ENCODE assay signal across 22 cellular contexts in the genomic region with DNA sequence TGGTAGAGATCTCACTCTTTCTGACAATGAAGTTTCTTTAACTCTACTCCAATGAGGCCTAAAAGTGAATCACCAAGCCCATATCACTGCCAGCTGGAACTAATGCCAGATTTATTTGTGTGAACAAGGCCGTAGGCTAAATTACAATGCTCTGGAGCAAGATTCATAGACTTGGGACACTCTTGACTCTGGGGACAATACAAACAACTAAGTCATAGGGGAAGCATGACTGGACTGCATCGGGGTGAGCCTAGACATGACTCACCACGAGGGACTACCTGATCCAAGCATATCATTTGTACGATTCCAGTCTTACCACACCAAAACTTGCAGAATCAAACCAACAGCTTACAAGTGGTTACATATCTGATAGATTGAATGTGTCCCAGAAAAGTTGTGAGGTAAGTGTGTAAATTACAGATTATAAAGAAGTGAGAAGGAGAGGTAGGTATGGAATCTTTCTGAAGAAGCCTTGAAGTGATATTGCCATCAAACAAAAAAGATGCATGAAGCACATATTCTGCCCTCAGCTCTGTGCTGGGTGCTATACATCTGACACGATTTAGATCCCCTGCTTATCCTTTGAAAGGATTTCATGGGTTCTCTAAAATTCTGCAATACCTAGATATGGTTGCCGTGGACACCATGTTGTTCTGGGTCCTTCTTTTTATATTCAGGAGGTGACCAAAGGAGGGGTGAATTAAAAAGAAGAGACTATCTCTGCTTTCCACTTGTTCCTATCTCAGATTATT.
A peak's percentile ranks its signal among the peaks of the same experiment; 100 is the strongest.
DNase-seq lines count a peak whose midpoint lies in the region; ATAC-seq, FAIRE-seq and TF ChIP-seq lines count a peak whose summit lies in the region.
"Had no signal": no experiment of that assay in that cellular context is flagged by ENCODE, and none has a peak within 500 bp of the region (broad histone marks: within the 10 kb centered on the region; RNA-seq: fewer than 3 reads in every experiment).

No MANE protein-coding gene starts in this region.

- no peaks in the 10 kb centered on the region for H3K79me2 ChIP-seq in PC-3 (ENCODE audit: low read length)
- no peaks in the 10 kb centered on the region for H3K79me2 ChIP-seq in endothelial cell of umbilical vein (ENCODE audit: control insufficient read depth, insufficient read depth, low read length)

- ATAC-seq in PC-3, result peak; percentile 99
- no peak for ATAC-seq in T-helper 17 cell
- ATAC-seq in stimulated activated naive CD8-positive, alpha-beta T cell treated with anti-CD3 and anti-CD28 coated beads, Interleukin-15, Interleukin-2, amounts not matched to agents 100 U/mL and 50 U/mL, for 24 hours, result no peak
- ATAC-seq in GM18868 (IDR thresholded peaks at IDR 0.05; ENCODE audit: unreplicated experiment), result no peak
- ATAC-seq: activated T-cell treated with anti-CD3 and anti-CD28 coated beads, Interleukin-2, amount 50 U/mL, for 4 hours; stimulated activated memory B cell treated with anti-CD40 and anti-IgM and Interleukin-4, amounts not matched to agents 10 μg/mL and 1 μg/mL and 100 μg/mL, for 72 hours had no signal

- H2AFZ ChIP-seq in PC-3 (ENCODE audit: low read length) (no peak overlapping the region), endothelial cell of umbilical vein (ENCODE audit: low read depth, low read length) (no peak overlapping the region)

- H3K27ac ChIP-seq in PC-3 (ENCODE audit: low read length) (peak overlapping the region; percentile 20; the same call in 1 of the 2 replicates), endothelial cell of umbilical vein (ENCODE audit: insufficient read depth, low read depth, low read length) (no peak overlapping the region)
- H3K27ac ChIP-seq: C4-2B, left ventricle myocardium inferior, sigmoid colon, uterus had no signal

- no peaks in the 10 kb centered on the region for H3K9me2 ChIP-seq in PC-3 (replicated peaks; ENCODE audit: low read length)

- CTCF ChIA-PET in PC-3 (lab: Charles Lee) (no interaction called here), endothelial cell of umbilical vein (lab: Charles Lee) (no interaction called here)

- POLR2A ChIA-PET in PC-3 (lab: Charles Lee; ENCODE audit: unreplicated experiment) (no interaction called here), endothelial cell of umbilical vein (lab: Charles Lee) (no interaction called here)

- H3K36me3 ChIP-seq in PC-3 (ENCODE audit: low read depth, low read length), result no peaks in the 10 kb centered on the region
- H3K36me3 ChIP-seq in endothelial cell of umbilical vein (ENCODE audit: control insufficient read depth in 2 of 2, extremely low read depth in 1 of 2, insufficient read depth in 2 of 2, low read length in 2 of 2), result no peaks in the 10 kb centered on the region
- H3K36me3 ChIP-seq: left ventricle myocardium inferior, sigmoid colon, uterus had no signal

- peak overlapping the region; percentile 56 for H3K4me2 ChIP-seq in PC-3 (ENCODE audit: low read length)
- H3K4me2 ChIP-seq in endothelial cell of umbilical vein (ENCODE audit: insufficient read depth, low read length), result no peak overlapping the region

- no peaks in the 10 kb centered on the region; the same call in 1 of the 2 replicates for H3K9me3 ChIP-seq in PC-3 (ENCODE audit: low read length)
- no peaks in the 10 kb centered on the region for H3K9me3 ChIP-seq in endothelial cell of umbilical vein (replicated peaks; ENCODE audit: control insufficient read depth, insufficient read depth, low read length)
- no peaks in the 10 kb centered on the region for H3K9me3 ChIP-seq in T-helper 17 cell (ENCODE audit: control insufficient read depth, low read length, poor library complexity, severe bottlenecking)
- H3K9me3 ChIP-seq: uterus had no signal

- BruUV-seq in PC-3 (replicated peaks; lab: Mats Ljungman, UMichigan) (no TSS peak), endothelial cell of umbilical vein (replicated peaks; lab: Mats Ljungman, UMichigan) (no TSS peak)

- FAIRE-seq in endothelial cell of umbilical vein (lab: Jason Lieb, UNC), result no peak
- FAIRE-seq: G401.6 had no signal

- dilution Hi-C loops in endothelial cell of umbilical vein (cut with MboI; ENCODE audit: extremely low pct_ligation_motif_present, low sequenced_read_pairs), result no loop called here

- H3K9ac ChIP-seq in PC-3 (ENCODE audit: low read length) (no peak overlapping the region), endothelial cell of umbilical vein (replicated peaks; ENCODE audit: extremely low read depth, insufficient read depth, low read length) (no peak overlapping the region)

- H3K4me1 ChIP-seq in PC-3 (ENCODE audit: insufficient read depth, low read length) (peaks cover 11% of the 10 kb centered on the region), endothelial cell of umbilical vein (ENCODE audit: control insufficient read depth, extremely low read depth, insufficient read depth, low read length) (no peaks in the 10 kb centered on the region)
- H3K4me1 ChIP-seq: left ventricle myocardium inferior, sigmoid colon, uterus had no signal

- DNase-seq in ELR (ENCODE audit: low read depth), result peak; percentile 80
- peak; percentile 93 for DNase-seq in PC-3
- DNase-seq in endothelial cell of umbilical vein (ENCODE audit: low read depth, low spot score), result no peak
- peak; percentile 2 for DNase-seq in myocyte (ENCODE audit: low read depth)
- DNase-seq in T-helper 17 cell, result no peak
- no peak for DNase-seq in stimulated activated naive CD8-positive, alpha-beta T cell treated with anti-CD3 and anti-CD28 coated beads, Interleukin-15, Interleukin-2, amounts not matched to agents 100 U/mL and 50 U/mL, for 24 hours
- DNase-seq in CD1c-positive myeloid dendritic cell (ENCODE audit: extremely low spot score), result no peak
- DNase-seq: activated CD4-positive, alpha-beta T cell treated with anti-CD3 and anti-CD28 coated beads for 4 hours; activated T-cell treated with anti-CD3 and anti-CD28 coated beads, Interleukin-2, amount 50 U/mL, for 4 hours; amygdala; GOT3; head of caudate nucleus; left ventricle myocardium inferior; NCI-H187 treated with DMSO at 0.1 percent for 48 hours; NCI-H69; sigmoid colon; uterus had no signal

- no peaks in the 10 kb centered on the region for H3F3A ChIP-seq in PC-3 (ENCODE audit: low read length, unreplicated experiment)

- intact Hi-C loops in PC-3 (cut with micrococcal nuclease), result no loop called here
- intact Hi-C loops in endothelial cell of umbilical vein (cut with micrococcal nuclease), result no loop called here

- TF ChIP-seq POLR2A in endothelial cell of umbilical vein (IDR thresholded peaks at IDR 0.05; ENCODE audit: low read depth, low read length), result no peak

- H4K20me1 ChIP-seq in PC-3 (ENCODE audit: low read length) (no peaks in the 10 kb centered on the region), endothelial cell of umbilical vein (replicated peaks; ENCODE audit: control insufficient read depth, extremely low read depth, insufficient read depth, low read length) (no peaks in the 10 kb centered on the region)

- no peak overlapping the region for H3K27ac Mint-ChIP-seq in T-helper 17 cell
- H3K27ac Mint-ChIP-seq: nephron; stimulated activated memory B cell treated with anti-CD40 and anti-IgM and Interleukin-4, amounts not matched to agents 10 μg/mL and 1 μg/mL and 100 μg/mL, for 72 hours had no signal

- no peaks in the 10 kb centered on the region for H3K27me3 Mint-ChIP-seq in T-helper 17 cell
- H3K27me3 Mint-ChIP-seq: stimulated activated memory B cell treated with anti-CD40 and anti-IgM and Interleukin-4, amounts not matched to agents 10 μg/mL and 1 μg/mL and 100 μg/mL, for 72 hours had no signal

- H3K4me3 Mint-ChIP-seq in T-helper 17 cell, result no peak overlapping the region
- H3K4me3 Mint-ChIP-seq: activated T-cell treated with anti-CD3 and anti-CD28 coated beads, Interleukin-2, amount 50 U/mL, for 4 hours; nephron; stimulated activated memory B cell treated with anti-CD40 and anti-IgM and Interleukin-4, amounts not matched to agents 10 μg/mL and 1 μg/mL and 100 μg/mL, for 72 hours had no signal

- H3K36me3 Mint-ChIP-seq in T-helper 17 cell (ENCODE audit: low read depth), result no peaks in the 10 kb centered on the region

- H3K27me3 ChIP-seq in PC-3 (ENCODE audit: low read length), result no peaks in the 10 kb centered on the region
- H3K27me3 ChIP-seq in endothelial cell of umbilical vein (ENCODE audit: control insufficient read depth in 2 of 2, insufficient read depth in 2 of 2, low read length in 2 of 2), result no peaks in the 10 kb centered on the region
- H3K27me3 ChIP-seq: sigmoid colon, uterus had no signal

- no peaks in the 10 kb centered on the region for H3K9me1 ChIP-seq in endothelial cell of umbilical vein (replicated peaks; ENCODE audit: control insufficient read depth, extremely low read depth, insufficient read depth, low read length)

- no peak for TF ChIP-seq CTCF in PC-3 (conservative IDR thresholded peaks at IDR 0.05; ENCODE audit: low read depth, low read length)
- TF ChIP-seq CTCF in endothelial cell of umbilical vein (IDR thresholded peaks at IDR 0.05; ENCODE audit: extremely low read depth in 1 of 2, insufficient read depth in 1 of 2, low read depth in 1 of 2, low read length in 2 of 2), result no peak

- no peaks in the 10 kb centered on the region for H3K4me1 Mint-ChIP-seq in T-helper 17 cell
- H3K4me1 Mint-ChIP-seq: nephron; stimulated activated memory B cell treated with anti-CD40 and anti-IgM and Interleukin-4, amounts not matched to agents 10 μg/mL and 1 μg/mL and 100 μg/mL, for 72 hours had no signal

- H3K4me3 ChIP-seq in PC-3 (ENCODE audit: low read length), result no peak overlapping the region
- no peak overlapping the region for H3K4me3 ChIP-seq in endothelial cell of umbilical vein (replicated peaks in 1 of 3; ENCODE audit: insufficient read depth in 1 of 3, low read depth in 1 of 3, low read length in 3 of 3)
- H3K4me3 ChIP-seq: left ventricle myocardium inferior, sigmoid colon, uterus had no signal

TF ChIP-seq in endothelial cell of umbilical vein, 7 proteins besides CTCF, POLR2A, EP300 and RAD21:
- TF ChIP-seq JUN (IDR thresholded peaks at IDR 0.05; ENCODE audit: borderline replicate concordance, insufficient read depth, insufficient read length, low read depth) (peak; percentile 9), EZH2 (IDR thresholded peaks at IDR 0.05; ENCODE audit: borderline replicate concordance, low read depth, low read length, severe bottlenecking) (no peak)

Comparison
In these comparisons a context has a peak if more than half of its experiments do, and no peak if none do; other contexts are left out.
1. DNase-seq: peak in ELR (single experiment), PC-3 (single experiment) and myocyte (single experiment); none in endothelial cell of umbilical vein (single experiment), T-helper 17 cell (0 of 3), stimulated activated naive CD8-positive, alpha-beta T cell treated with anti-CD3 and anti-CD28 coated beads, Interleukin-15, Interleukin-2, amounts not matched to agents 100 U/mL and 50 U/mL, for 24 hours (single experiment) and CD1c-positive myeloid dendritic cell (single experiment).